Comparison of ENCODE assay signal across 9 cellular contexts in the genomic region with DNA sequence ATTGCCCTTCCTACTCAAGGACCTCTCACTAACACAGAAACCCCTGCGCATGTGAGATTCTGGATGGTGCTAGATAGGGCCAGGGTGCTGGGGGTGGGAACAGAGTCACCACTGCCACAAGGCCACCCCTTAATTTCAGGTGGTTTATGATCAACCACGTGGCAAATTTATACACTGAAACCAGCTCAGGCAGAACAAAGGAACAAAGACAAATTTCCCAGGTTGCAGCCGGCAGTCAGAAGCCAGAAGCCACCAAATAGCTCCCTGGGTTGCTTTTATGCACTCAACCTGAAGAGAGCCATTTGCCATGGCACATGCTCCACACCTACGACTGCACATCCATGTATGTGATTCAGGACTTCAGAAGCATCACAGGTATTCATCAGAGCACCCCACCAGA. TPM values are rescaled to one million over a fixed set of nuclear protein-coding genes. Genes with fewer than 3 reads are reported as not detected.
DNase-seq lines count a peak whose midpoint lies in the region; ATAC-seq and TF ChIP-seq lines count a peak whose summit lies in the region.
"Had no signal": no experiment of that assay in that cellular context is flagged by ENCODE, and none has a peak within 500 bp of the region (broad histone marks: within the 10 kb centered on the region; RNA-seq: fewer than 3 reads in every experiment).

No MANE protein-coding gene starts in this region.

- peak overlapping the region in 1 of 2 donors; percentile 17 for H3K9ac ChIP-seq in mucosa of rectum (ENCODE audit: low read depth in 1 of 2, low read length in 2 of 2)
- H3K9ac ChIP-seq: parathyroid adenoma had no signal

- peak; percentile 26 to 70 (median 28) for DNase-seq in NCI-H1417 (lab: John Stamatoyannopoulos, UW)
- DNase-seq in NCI-H1417 treated with DMSO at 0.1 percent for 48 hours (lab: John Stamatoyannopoulos, UW): no peak
- peak; percentile 14 for DNase-seq in T-helper 22 cell (ENCODE audit: low read depth)
- DNase-seq in glomerular visceral epithelial cell (ENCODE audit: extremely low spot score): no peak
- no peak for DNase-seq in NCI-H2227 (lab: John Stamatoyannopoulos, UW; ENCODE audit: unreplicated experiment)
- DNase-seq in lower lobe of right lung: no peak

- no peak for TF ChIP-seq CTCF in lower lobe of right lung (IDR thresholded peaks at IDR 0.05)

- H3K9me3 ChIP-seq in mucosa of rectum (ENCODE audit: control insufficient read depth in 2 of 2, low read length in 2 of 2) (no peaks in the 10 kb centered on the region), lower lobe of right lung (no peaks in the 10 kb centered on the region)

- intact Hi-C loops in lower lobe of right lung (cut with DNase I): no loop called here

- H3K36me3 ChIP-seq in mucosa of rectum (ENCODE audit: control insufficient read depth in 2 of 2, insufficient read depth in 2 of 2, low read length in 2 of 2): no peaks in the 10 kb centered on the region
- no peaks in the 10 kb centered on the region for H3K36me3 ChIP-seq in lower lobe of right lung

- H3K4me3 ChIP-seq in mucosa of rectum (ENCODE audit: low read length in 2 of 2) (peak overlapping the region in 1 of 2 donors; percentile 85), lower lobe of right lung (no peak overlapping the region)

- peak; percentile 5 for ATAC-seq in HG02973 (IDR thresholded peaks at IDR 0.05; ENCODE audit: unreplicated experiment)
- no peak for ATAC-seq in lower lobe of right lung

- H3K4me1 ChIP-seq in mucosa of rectum (ENCODE audit: control insufficient read depth in 2 of 2, insufficient read depth in 2 of 2, low read length in 2 of 2) (peaks cover 32 to 33% of the 10 kb centered on the region in 2 donors), lower lobe of right lung (peaks cover 59% of the 10 kb centered on the region)

- H3K27ac ChIP-seq in mucosa of rectum (ENCODE audit: low read depth in 2 of 2, low read length in 2 of 2): peak overlapping the region; percentile 38 to 86
- H3K27ac ChIP-seq in lower lobe of right lung: no peak overlapping the region

- no peaks in the 10 kb centered on the region for H3K27me3 ChIP-seq in mucosa of rectum (ENCODE audit: control insufficient read depth in 2 of 2, insufficient read depth in 2 of 2, low read length in 2 of 2)
- H3K27me3 ChIP-seq in lower lobe of right lung (ENCODE audit: low read depth): no peaks in the 10 kb centered on the region

RNA-seq across cellular contexts. Expression of a gene that starts 2.5 kb away (rescaled TPM):
- total RNA-seq in lower lobe of right lung: 66.2 TPM

Comparison
In these comparisons a context has a peak if more than half of its experiments do, and no peak if none do; other contexts are left out.
1. DNase-seq: peak in NCI-H1417 (3 of 3) and T-helper 22 cell (single experiment); none in NCI-H1417 treated with DMSO at 0.1 percent for 48 hours (single experiment), glomerular visceral epithelial cell (single experiment), NCI-H2227 (single experiment) and lower lobe of right lung (single experiment).